In genomic region chr5:43514471-43514815, GRCh38 we compare ENCODE assay signal across 7 cellular contexts. TPM values are rescaled to one million over a fixed set of nuclear protein-coding genes. Genes with fewer than 3 reads are reported as not detected.
DNase-seq lines count a peak whose midpoint lies in the region; ATAC-seq lines count a peak whose summit lies in the region.

No MANE protein-coding gene starts in this region.

- peaks cover 4% of the 10 kb centered on the region for H3K36me3 Mint-ChIP-seq in T-helper 17 cell (ENCODE audit: low read depth)

- peak overlapping the region; percentile 97 for H3K27ac Mint-ChIP-seq in T-helper 17 cell

- DNase-seq in ELR (ENCODE audit: low read depth) = peak; percentile 83
- no peak for DNase-seq in T-helper 17 cell
- peak; percentile 73 for DNase-seq in non-pigmented ciliary epithelial cell (ENCODE audit: low read depth)
- DNase-seq in inferior parietal cortex (ENCODE audit: extremely low spot score) = no peak

- peaks cover 23% of the 10 kb centered on the region for H3K4me1 Mint-ChIP-seq in T-helper 17 cell

- peak; percentile 15 for ATAC-seq in GM19397 (IDR thresholded peaks at IDR 0.05; ENCODE audit: unreplicated experiment)
- ATAC-seq in HG03442 (IDR thresholded peaks at IDR 0.05; ENCODE audit: unreplicated experiment) = peak; percentile 26
- peak; percentile 62 for ATAC-seq in T-helper 17 cell

- no peaks in the 10 kb centered on the region for H3K27me3 Mint-ChIP-seq in T-helper 17 cell

- peak overlapping the region; percentile 83 to 91 for H3K27ac ChIP-seq in esophagus (ENCODE audit: low read depth in 2 of 2, low read length in 1 of 2)

- H3K4me3 ChIP-seq in esophagus (ENCODE audit: low read depth in 1 of 2, low read length in 2 of 2) = peak overlapping the region; percentile 46 to 71

- H3K4me1 ChIP-seq in esophagus (ENCODE audit: control insufficient read depth in 2 of 2, insufficient read depth in 2 of 2, low read length in 1 of 2) = no peaks in the 10 kb centered on the region

- H3K4me3 Mint-ChIP-seq in T-helper 17 cell = peak overlapping the region; percentile 91

- H3K27me3 ChIP-seq in esophagus (ENCODE audit: control insufficient read depth in 1 of 2, insufficient read depth in 2 of 2, low read length in 2 of 2) = no peaks in the 10 kb centered on the region

- WGBS in esophagus, 2 donors = 0 to 2% methylated on average over 6 of the region's 6 CpGs

- H3K36me3 ChIP-seq in esophagus (ENCODE audit: control insufficient read depth in 2 of 2, insufficient read depth in 2 of 2, low read length in 1 of 2) = no peaks in the 10 kb centered on the region

- no peaks in the 10 kb centered on the region for H3K9me3 ChIP-seq in T-helper 17 cell (ENCODE audit: control insufficient read depth, low read length, poor library complexity, severe bottlenecking)
- no peaks in the 10 kb centered on the region for H3K9me3 ChIP-seq in esophagus (ENCODE audit: control insufficient read depth in 2 of 2, insufficient read depth in 1 of 2, low read depth in 1 of 2, low read length in 1 of 2)

RNA-seq across cellular contexts. Expression of gene C5orf34, which starts 0.5 kb away (rescaled TPM):
- 1 to 10 TPM in 1 of 2 donors, under 1 TPM in 1; 0.99 to 1.6 TPM for total RNA-seq in T-helper 17 cell
- 1 to 10 TPM; 1.2 to 1.5 TPM for polyA plus RNA-seq in esophagus

RNA-seq across cellular contexts. Expression of gene TMEM267, which starts 30.8 kb away (rescaled TPM):
- 10 to 100 TPM in 1 of 2 donors, 1 to 10 TPM in 1; 9.1 to 10.6 TPM for total RNA-seq in T-helper 17 cell
- polyA plus RNA-seq in esophagus = 1 to 10 TPM; 6.0 to 7.2 TPM

RNA-seq across cellular contexts. Expression of gene PAIP1, which starts 42.4 kb away (rescaled TPM):
- total RNA-seq in T-helper 17 cell = 10 to 100 TPM; 23.7 to 29.4 TPM
- polyA plus RNA-seq in esophagus = 10 to 100 TPM; 28.7 to 35.2 TPM

Comparison
In these comparisons a context has a peak if more than half of its experiments do, and no peak if none do; other contexts are left out.
1. DNase-seq: peak in ELR (single experiment) and non-pigmented ciliary epithelial cell (single experiment); none in T-helper 17 cell (0 of 3) and inferior parietal cortex (single experiment).
2. Peak in every context shown above with its lines, with median percentiles within 50 percentile points of each other: ATAC-seq.